Comparison of ENCODE assay signal across 8 cellular contexts in the genomic region with DNA sequence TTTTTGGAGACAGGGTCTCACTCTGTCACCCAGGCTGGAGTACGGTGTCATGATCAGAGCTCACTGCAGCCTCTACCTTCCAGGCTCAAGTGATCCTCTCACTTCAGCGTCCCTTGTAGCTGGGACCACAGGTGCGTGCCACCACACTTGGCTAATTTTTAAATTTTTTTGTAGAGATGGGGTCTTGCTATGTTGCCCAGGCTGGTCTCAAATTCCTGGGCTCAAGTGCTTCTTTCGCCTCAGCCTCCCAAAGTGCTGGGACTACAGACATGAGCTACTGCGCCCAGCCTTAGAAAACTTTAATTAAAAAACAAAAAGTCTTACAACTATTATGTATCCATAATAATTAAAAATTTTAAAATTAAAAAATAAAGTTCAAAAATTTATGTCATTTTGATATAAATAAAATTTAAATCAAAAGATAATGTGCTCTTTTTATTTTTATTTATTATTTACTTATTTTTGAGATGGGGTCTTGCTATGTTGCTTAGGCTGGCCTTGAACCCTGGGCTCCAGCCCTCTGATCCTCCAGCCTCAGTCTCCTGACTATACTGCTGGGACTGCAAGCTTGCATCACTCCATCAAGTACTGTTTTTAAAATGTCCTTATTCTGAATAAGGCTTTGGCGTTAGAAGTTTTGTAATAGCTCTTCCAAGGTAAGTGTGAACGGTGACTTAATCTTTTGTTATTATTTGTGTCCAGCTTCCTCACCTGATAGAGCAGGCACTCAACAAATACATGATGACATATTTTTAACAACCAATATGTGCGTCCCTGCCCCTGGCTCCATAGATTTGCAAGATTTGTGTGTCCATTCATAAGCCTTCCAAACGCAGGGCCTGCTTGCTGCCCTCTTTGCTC. TPM values are rescaled to one million over a fixed set of nuclear protein-coding genes. Genes with fewer than 3 reads are reported as not detected.
DNase-seq lines count a peak whose midpoint lies in the region; ATAC-seq lines count a peak whose summit lies in the region.

No MANE protein-coding gene starts in this region.

- H3K27me3 Mint-ChIP-seq in activated naive CD8-positive, alpha-beta T cell treated with anti-CD3 and anti-CD28 coated beads, Interleukin-2, amount 10 ng/mL, durations not matched to agents 7 days and 5 days: no peaks in the 10 kb centered on the region

- H3K4me3 Mint-ChIP-seq in activated naive CD8-positive, alpha-beta T cell treated with anti-CD3 and anti-CD28 coated beads, Interleukin-2, amount 10 ng/mL, durations not matched to agents 7 days and 5 days: peak overlapping the region; percentile 96

- H3K27ac Mint-ChIP-seq in activated naive CD8-positive, alpha-beta T cell treated with anti-CD3 and anti-CD28 coated beads, Interleukin-2, amount 10 ng/mL, durations not matched to agents 7 days and 5 days: peak overlapping the region; percentile 95

- peak overlapping the region; percentile 82 to 93 (median 86) for H3K9ac ChIP-seq in subcutaneous abdominal adipose tissue (ENCODE audit: low read length in 5 of 5)

- ATAC-seq in Right ventricle myocardium inferior (no peak), GM18511 (IDR thresholded peaks at IDR 0.05; ENCODE audit: unreplicated experiment) (no peak), HG03045 (IDR thresholded peaks at IDR 0.05; ENCODE audit: unreplicated experiment) (no peak)
- ATAC-seq in activated naive CD8-positive, alpha-beta T cell treated with anti-CD3 and anti-CD28 coated beads, Interleukin-2, amount 10 ng/mL, durations not matched to agents 7 days and 5 days (ENCODE audit: low read depth): no peak

- peak overlapping the region in 4 of 5 donors; percentile 76 to 78 (median 77) for H3K4me3 ChIP-seq in subcutaneous abdominal adipose tissue (ENCODE audit: low read depth in 1 of 5, low read length in 5 of 5)

- H3K36me3 ChIP-seq in subcutaneous abdominal adipose tissue (ENCODE audit: control insufficient read depth in 5 of 5, insufficient read depth in 5 of 5, low read length in 5 of 5): peaks cover 0 to 9% (median 5%) of the 10 kb centered on the region in 5 donors

- peaks cover 41% of the 10 kb centered on the region for H3K36me3 Mint-ChIP-seq in activated naive CD8-positive, alpha-beta T cell treated with anti-CD3 and anti-CD28 coated beads, Interleukin-2, amount 10 ng/mL, durations not matched to agents 7 days and 5 days

- H3K4me1 Mint-ChIP-seq in activated naive CD8-positive, alpha-beta T cell treated with anti-CD3 and anti-CD28 coated beads, Interleukin-2, amount 10 ng/mL, durations not matched to agents 7 days and 5 days: peaks cover 48% of the 10 kb centered on the region

- intact Hi-C loops in cardiac septum (cut with DNase I): loop anchor here (2.0 kb wide), 1 partner anchor 47 kb away; a partner anchor contains a TSS
- intact Hi-C loops in Right ventricle myocardium inferior (cut with DNase I): loop anchor here (2.0 to 10.0 kb wide), 3 partner anchors 47 to 233 kb away; a partner anchor contains a TSS

- H3K9me3 Mint-ChIP-seq in activated naive CD8-positive, alpha-beta T cell treated with anti-CD3 and anti-CD28 coated beads, Interleukin-2, amount 10 ng/mL, durations not matched to agents 7 days and 5 days: peaks cover 9% of the 10 kb centered on the region

- peak; percentile 71 for DNase-seq in cardiac septum (ENCODE audit: low spot score)
- DNase-seq in Right ventricle myocardium inferior (ENCODE audit: missing footprints): no peak
- DNase-seq in activated naive CD8-positive, alpha-beta T cell treated with anti-CD3 and anti-CD28 coated beads, Interleukin-2, amount 10 ng/mL, durations not matched to agents 7 days and 5 days: no peak
- peak; percentile 26 for DNase-seq in iris pigment epithelial cell (ENCODE audit: low read depth)
- no peak for DNase-seq in glomerular visceral epithelial cell (ENCODE audit: extremely low spot score)

- H3K27ac ChIP-seq in subcutaneous abdominal adipose tissue (ENCODE audit: low read depth, low read length): peak overlapping the region; percentile 86

- POLR2A ChIA-PET in activated naive CD8-positive, alpha-beta T cell treated with anti-CD3 and anti-CD28 coated beads, Interleukin-2, amount 10 ng/mL, durations not matched to agents 7 days and 5 days (lab: Charles Lee): interaction anchor here (0.9 to 7.6 kb wide), 24 partner anchors 12 to 533 kb away, joined by 3 to 117 read pairs (median 6); a partner anchor contains a TSS

- H3K27me3 ChIP-seq in subcutaneous abdominal adipose tissue (ENCODE audit: control insufficient read depth in 5 of 5, insufficient read depth in 4 of 5, low read length in 5 of 5): no peaks in the 10 kb centered on the region

- H3K4me1 ChIP-seq in subcutaneous abdominal adipose tissue (ENCODE audit: control insufficient read depth in 5 of 5, insufficient read depth in 5 of 5, low read length in 5 of 5): peaks cover 2 to 23% (median 18%) of the 10 kb centered on the region in 5 donors

- H3K9me3 ChIP-seq in subcutaneous abdominal adipose tissue (ENCODE audit: control insufficient read depth in 5 of 5, low read length in 5 of 5): peaks cover 0 to 6% (median 3%) of the 10 kb centered on the region in 5 donors

RNA-seq across cellular contexts. Expression of a gene that starts 1.6 kb away (rescaled TPM):
- total RNA-seq in cardiac septum (10.5 TPM), Right ventricle myocardium inferior (14.4 TPM)
- 10 to 100 TPM; 29.8 to 36.0 TPM for total RNA-seq in activated naive CD8-positive, alpha-beta T cell treated with anti-CD3 and anti-CD28 coated beads, Interleukin-2, amount 10 ng/mL, durations not matched to agents 7 days and 5 days

RNA-seq across cellular contexts. Expression of a gene that starts 15.2 kb away (rescaled TPM):
- total RNA-seq in cardiac septum (96.9 TPM), Right ventricle myocardium inferior (227 TPM)
- total RNA-seq in activated naive CD8-positive, alpha-beta T cell treated with anti-CD3 and anti-CD28 coated beads, Interleukin-2, amount 10 ng/mL, durations not matched to agents 7 days and 5 days: 1 to 10 TPM; 4.6 to 6.4 TPM

RNA-seq across cellular contexts. Expression of a gene that starts 21.3 kb away (rescaled TPM):
- 0.62 TPM for total RNA-seq in cardiac septum
- 0.54 TPM for total RNA-seq in Right ventricle myocardium inferior
- total RNA-seq in activated naive CD8-positive, alpha-beta T cell treated with anti-CD3 and anti-CD28 coated beads, Interleukin-2, amount 10 ng/mL, durations not matched to agents 7 days and 5 days: 1 to 10 TPM in 1 of 2 experiments, under 1 TPM in 1; 0.58 to 1.3 TPM

RNA-seq across cellular contexts. Expression of a gene that starts 22.8 kb away (rescaled TPM):
- total RNA-seq in cardiac septum (5.7 TPM), Right ventricle myocardium inferior (5.7 TPM)
- 100 to 1,000 TPM in 1 of 2 experiments, 10 to 100 TPM in 1; 99.3 to 104 TPM for total RNA-seq in activated naive CD8-positive, alpha-beta T cell treated with anti-CD3 and anti-CD28 coated beads, Interleukin-2, amount 10 ng/mL, durations not matched to agents 7 days and 5 days

RNA-seq across cellular contexts. Expression of a gene that starts 46.9 kb away (rescaled TPM):
- total RNA-seq in cardiac septum (69.0 TPM), Right ventricle myocardium inferior (153 TPM)
- 1 to 10 TPM; 1.3 TPM for total RNA-seq in activated naive CD8-positive, alpha-beta T cell treated with anti-CD3 and anti-CD28 coated beads, Interleukin-2, amount 10 ng/mL, durations not matched to agents 7 days and 5 days

Comparison
In these comparisons a context has a peak if more than half of its experiments do, and no peak if none do; other contexts are left out.
1. DNase-seq: peak in cardiac septum (single experiment) and iris pigment epithelial cell (single experiment); none in Right ventricle myocardium inferior (single experiment), activated naive CD8-positive, alpha-beta T cell treated with anti-CD3 and anti-CD28 coated beads, Interleukin-2, amount 10 ng/mL, durations not matched to agents 7 days and 5 days (single experiment) and glomerular visceral epithelial cell (single experiment).
2. RNA of a gene that starts 15.2 kb away (total RNA-seq): 227 TPM in Right ventricle myocardium inferior (single experiment) and 96.9 TPM in cardiac septum (single experiment); 4.6 to 6.4 TPM in activated naive CD8-positive, alpha-beta T cell treated with anti-CD3 and anti-CD28 coated beads, Interleukin-2, amount 10 ng/mL, durations not matched to agents 7 days and 5 days; every median in the first group is over 10 times any median in the second.